Comparison of ENCODE assay signal across 14 cellular contexts in genomic region chr2:28979041-28979440, GRCh38.
"Had no signal": no experiment of that assay in that cellular context is flagged by ENCODE, and none has a peak within 500 bp of the region (broad histone marks: within the 10 kb centered on the region; RNA-seq: fewer than 3 reads in every experiment).

No MANE protein-coding gene starts in this region.

- H3K27me3 Mint-ChIP-seq: activated CD8-positive, alpha-beta memory T cell treated with anti-CD3 and anti-CD28 coated beads, Interleukin-2, amount 10 ng/mL, durations not matched to agents 7 days and 5 days; activated naive CD8-positive, alpha-beta T cell treated with anti-CD3 and anti-CD28 coated beads, Interleukin-2, amount 10 ng/mL, durations not matched to agents 7 days and 5 days had no signal

- ATAC-seq: activated CD4-positive, CD25-positive, alpha-beta regulatory T cell treated with anti-CD3 and anti-CD28 coated beads, Interleukin-2, amount 50 U/mL, for 24 hours; activated CD8-positive, alpha-beta memory T cell treated with anti-CD3 and anti-CD28 coated beads, Interleukin-2, amount 10 ng/mL, durations not matched to agents 7 days and 5 days; activated T-cell treated with anti-CD3 and anti-CD28 coated beads, Interleukin-2, amount 50 U/mL, for 4 hours; pancreas had no signal

- DNase-seq: activated CD8-positive, alpha-beta memory T cell treated with anti-CD3 and anti-CD28 coated beads, Interleukin-2, amount 10 ng/mL, durations not matched to agents 7 days and 5 days; activated naive CD8-positive, alpha-beta T cell treated with anti-CD3 and anti-CD28 coated beads, Interleukin-2, amount 10 ng/mL, durations not matched to agents 7 days and 5 days; activated T-cell treated with anti-CD3 and anti-CD28 coated beads, Interleukin-2, amount 50 U/mL, for 4 hours; anterior cingulate cortex; esophagus squamous epithelium; foreskin fibroblast; pancreas; stimulated activated CD4-positive, alpha-beta T cell treated with anti-CD3 and anti-CD28 coated beads, Interleukin-15, amount 100 ng/mL, for 24 hours; stimulated activated CD4-positive, alpha-beta T cell treated with anti-CD3 and anti-CD28 coated beads, Interleukin-4, amount 100 ng/mL, for 4 hours; T-helper 2 cell; tibial artery had no signal

- H3K9me3 ChIP-seq: esophagus squamous epithelium, pancreas had no signal

- H3K4me3 Mint-ChIP-seq: activated CD8-positive, alpha-beta memory T cell treated with anti-CD3 and anti-CD28 coated beads, Interleukin-2, amount 10 ng/mL, durations not matched to agents 7 days and 5 days; activated naive CD8-positive, alpha-beta T cell treated with anti-CD3 and anti-CD28 coated beads, Interleukin-2, amount 10 ng/mL, durations not matched to agents 7 days and 5 days; activated T-cell treated with anti-CD3 and anti-CD28 coated beads, Interleukin-2, amount 50 U/mL, for 4 hours had no signal

- H3K36me3 ChIP-seq: esophagus squamous epithelium, pancreas, tibial artery had no signal

- H3K9me3 Mint-ChIP-seq: activated naive CD8-positive, alpha-beta T cell treated with anti-CD3 and anti-CD28 coated beads, Interleukin-2, amount 10 ng/mL, durations not matched to agents 7 days and 5 days; activated T-cell treated with anti-CD3 and anti-CD28 coated beads, Interleukin-2, amount 50 U/mL, for 4 hours had no signal

- H3K27ac ChIP-seq: esophagus squamous epithelium, pancreas, tibial artery had no signal

- H3K27ac Mint-ChIP-seq: activated CD8-positive, alpha-beta memory T cell treated with anti-CD3 and anti-CD28 coated beads, Interleukin-2, amount 10 ng/mL, durations not matched to agents 7 days and 5 days; activated naive CD8-positive, alpha-beta T cell treated with anti-CD3 and anti-CD28 coated beads, Interleukin-2, amount 10 ng/mL, durations not matched to agents 7 days and 5 days had no signal

- H3K27me3 ChIP-seq: esophagus squamous epithelium, pancreas had no signal

- H3K4me1 ChIP-seq: pancreas had no signal

- H3K4me1 Mint-ChIP-seq: activated CD8-positive, alpha-beta memory T cell treated with anti-CD3 and anti-CD28 coated beads, Interleukin-2, amount 10 ng/mL, durations not matched to agents 7 days and 5 days had no signal

- FAIRE-seq: islet of Langerhans, pancreas, TTC549 had no signal

- H3K4me3 ChIP-seq: esophagus squamous epithelium, pancreas, tibial artery had no signal

- H3K36me3 Mint-ChIP-seq: activated CD8-positive, alpha-beta memory T cell treated with anti-CD3 and anti-CD28 coated beads, Interleukin-2, amount 10 ng/mL, durations not matched to agents 7 days and 5 days; activated naive CD8-positive, alpha-beta T cell treated with anti-CD3 and anti-CD28 coated beads, Interleukin-2, amount 10 ng/mL, durations not matched to agents 7 days and 5 days had no signal
